15 cellular contexts compared by ENCODE assay signal in genomic region chr2:181420259-181421130, GRCh38. TPM values are rescaled to one million over a fixed set of nuclear protein-coding genes. Genes with fewer than 3 reads are reported as not detected.
A peak's percentile ranks its signal among the peaks of the same experiment; 100 is the strongest.
DNase-seq lines count a peak whose midpoint lies in the region; ATAC-seq lines count a peak whose summit lies in the region.
"Had no signal": no experiment of that assay in that cellular context is flagged by ENCODE, and none has a peak within 500 bp of the region (broad histone marks: within the 10 kb centered on the region; RNA-seq: fewer than 3 reads in every experiment).

No MANE protein-coding gene starts in this region.

- no peaks in the 10 kb centered on the region for H3K4me1 ChIP-seq in trophoblast cell (ENCODE audit: control insufficient read depth in 1 of 2, insufficient read depth in 2 of 2, low read length in 2 of 2)
- H3K4me1 ChIP-seq: left ventricle myocardium inferior had no signal

- H3K18ac ChIP-seq in trophoblast cell (ENCODE audit: low read length), result no peak overlapping the region

- H3K9me3 Mint-ChIP-seq in T-helper 2 cell treated with Interferon-gamma antibody and Interleukin-4, amounts not matched to agents 5 μg/mL and 100 μg/mL, for 36 hours, result peaks cover 11% of the 10 kb centered on the region
- no peaks in the 10 kb centered on the region for H3K9me3 Mint-ChIP-seq in activated naive CD8-positive, alpha-beta T cell (ENCODE audit: low read depth)

- no peak overlapping the region for H2AFZ ChIP-seq in trophoblast cell (ENCODE audit: insufficient read depth, low read length, poor library complexity)

- H2BK120ac ChIP-seq in trophoblast cell (ENCODE audit: insufficient read depth, low read length, poor library complexity), result no peak overlapping the region

- no peak overlapping the region for H3K27ac ChIP-seq in trophoblast cell (ENCODE audit: low read depth, low read length)
- H3K27ac ChIP-seq: left ventricle myocardium inferior, RWPE1 had no signal

- no peak overlapping the region for H3K4ac ChIP-seq in trophoblast cell (ENCODE audit: low read depth, low read length)

- H4K91ac ChIP-seq in trophoblast cell (ENCODE audit: low read depth, low read length), result no peak overlapping the region

- no peak overlapping the region for H3K23ac ChIP-seq in trophoblast cell (ENCODE audit: low read length)

- peak overlapping the region; percentile 25 for H3K4me3 Mint-ChIP-seq in T-helper 2 cell treated with Interferon-gamma antibody and Interleukin-4, amounts not matched to agents 5 μg/mL and 100 μg/mL, for 36 hours
- H3K4me3 Mint-ChIP-seq in activated naive CD8-positive, alpha-beta T cell, result no peak overlapping the region
- H3K4me3 Mint-ChIP-seq: activated naive CD8-positive, alpha-beta T cell treated with anti-CD3 and anti-CD28 coated beads, Interleukin-2, amount 10 ng/mL, durations not matched to agents 7 days and 5 days; nephron had no signal

- H3K4me3 ChIP-seq in trophoblast cell (ENCODE audit: low read depth, low read length), result no peak overlapping the region
- H3K4me3 ChIP-seq: left ventricle myocardium inferior had no signal

- H3K27me3 ChIP-seq in trophoblast cell (ENCODE audit: insufficient read depth, low read length), result no peaks in the 10 kb centered on the region

- peak overlapping the region; percentile 78 for H3K27ac Mint-ChIP-seq in T-helper 2 cell treated with Interferon-gamma antibody and Interleukin-4, amounts not matched to agents 5 μg/mL and 100 μg/mL, for 36 hours
- H3K27ac Mint-ChIP-seq in activated naive CD8-positive, alpha-beta T cell, result peak overlapping the region; percentile 62
- H3K27ac Mint-ChIP-seq: activated naive CD8-positive, alpha-beta T cell treated with anti-CD3 and anti-CD28 coated beads, Interleukin-2, amount 10 ng/mL, durations not matched to agents 7 days and 5 days; nephron had no signal

- no CpG with 5 or more reads among the region's 6 CpGs for WGBS in trophoblast cell (ENCODE audit: extremely low coverage, insufficient coverage, insufficient read length)

- H2BK5ac ChIP-seq in trophoblast cell (ENCODE audit: low read depth, low read length, poor library complexity), result peak overlapping the region; percentile 17

- no peak overlapping the region for H4K8ac ChIP-seq in trophoblast cell (ENCODE audit: low read depth, low read length)

- H2BK12ac ChIP-seq in trophoblast cell (ENCODE audit: low read length), result no peak overlapping the region

- no peak overlapping the region for H3K9ac ChIP-seq in trophoblast cell (ENCODE audit: low read length)

- no peak overlapping the region for H3K14ac ChIP-seq in trophoblast cell (ENCODE audit: low read length)

- no peak for DNase-seq in T-helper 2 cell treated with Interferon-gamma antibody and Interleukin-4, amounts not matched to agents 5 μg/mL and 100 μg/mL, for 36 hours (ENCODE audit: low spot score)
- DNase-seq in T-helper 2 cell (no peak), trophoblast cell (no peak), KBM-7 (no peak), SIG-M5 (lab: John Stamatoyannopoulos, UW) (no peak)
- DNase-seq: activated naive CD8-positive, alpha-beta T cell treated with anti-CD3 and anti-CD28 coated beads, Interleukin-2, amount 10 ng/mL, durations not matched to agents 7 days and 5 days; effector memory CD4-positive, alpha-beta T cell; left ventricle myocardium inferior; NCI-H2029 treated with DMSO at 0.1 percent for 48 hours; NCI-H524 treated with DMSO at 0.1 percent for 48 hours had no signal

- H3K36me3 ChIP-seq in trophoblast cell (ENCODE audit: control insufficient read depth in 1 of 2, insufficient read depth in 2 of 2, low read length in 2 of 2), result no peaks in the 10 kb centered on the region
- H3K36me3 ChIP-seq: left ventricle myocardium inferior had no signal

- no peaks in the 10 kb centered on the region for H3K79me1 ChIP-seq in trophoblast cell (ENCODE audit: low read length)

- H3K4me1 Mint-ChIP-seq in T-helper 2 cell treated with Interferon-gamma antibody and Interleukin-4, amounts not matched to agents 5 μg/mL and 100 μg/mL, for 36 hours (ENCODE audit: low read depth), result peaks cover 26% of the 10 kb centered on the region
- H3K4me1 Mint-ChIP-seq in activated naive CD8-positive, alpha-beta T cell (ENCODE audit: low read depth), result peaks cover 18% of the 10 kb centered on the region
- H3K4me1 Mint-ChIP-seq: nephron had no signal

- H3K79me2 ChIP-seq in trophoblast cell (ENCODE audit: control insufficient read depth, insufficient read depth, low read length, poor library complexity), result no peaks in the 10 kb centered on the region

- ATAC-seq in HG03159 (IDR thresholded peaks at IDR 0.05; ENCODE audit: unreplicated experiment) (peak; percentile 13), HG03442 (IDR thresholded peaks at IDR 0.05; ENCODE audit: unreplicated experiment) (no peak)

- H3K36me3 Mint-ChIP-seq in T-helper 2 cell treated with Interferon-gamma antibody and Interleukin-4, amounts not matched to agents 5 μg/mL and 100 μg/mL, for 36 hours (ENCODE audit: low read depth), result peaks cover 2% of the 10 kb centered on the region
- peaks cover 2% of the 10 kb centered on the region for H3K36me3 Mint-ChIP-seq in activated naive CD8-positive, alpha-beta T cell

- H3K4me2 ChIP-seq in trophoblast cell (ENCODE audit: low read length), result no peak overlapping the region

- no peaks in the 10 kb centered on the region for H3K9me3 ChIP-seq in trophoblast cell (ENCODE audit: insufficient read depth, low read depth, low read length)

- in situ Hi-C loops in KBM-7 (cut with MboI; ENCODE audit: low pct_unique_long_range_greater_than_20kb, low sequenced_read_pairs), result no loop called here

- H3K27me3 Mint-ChIP-seq in T-helper 2 cell treated with Interferon-gamma antibody and Interleukin-4, amounts not matched to agents 5 μg/mL and 100 μg/mL, for 36 hours (ENCODE audit: low read depth), result no peaks in the 10 kb centered on the region
- no peaks in the 10 kb centered on the region for H3K27me3 Mint-ChIP-seq in activated naive CD8-positive, alpha-beta T cell
- H3K27me3 Mint-ChIP-seq: activated naive CD8-positive, alpha-beta T cell treated with anti-CD3 and anti-CD28 coated beads, Interleukin-2, amount 10 ng/mL, durations not matched to agents 7 days and 5 days had no signal

- H2AK5ac ChIP-seq in trophoblast cell (ENCODE audit: low read length), result no peak overlapping the region

- H4K12ac ChIP-seq in trophoblast cell (ENCODE audit: low read depth, low read length), result no peak overlapping the region

RNA-seq across cellular contexts. Expression of gene ITGA4, which starts 36.7 kb away (rescaled TPM):
- polyA plus RNA-seq in trophoblast cell (2013), result 4.4 and 4.6 TPM in 2 replicates
